In genomic region chr7:41816111-41816510, GRCh38 we compare ENCODE assay signal across 12 cellular contexts.
A peak's percentile ranks its signal among the peaks of the same experiment; 100 is the strongest.
DNase-seq lines count a peak whose midpoint lies in the region; ATAC-seq, FAIRE-seq and TF ChIP-seq lines count a peak whose summit lies in the region.
"Had no signal": no experiment of that assay in that cellular context is flagged by ENCODE, and none has a peak within 500 bp of the region (broad histone marks: within the 10 kb centered on the region; RNA-seq: fewer than 3 reads in every experiment).

No MANE protein-coding gene starts in this region.

- H3K4me1 Mint-ChIP-seq in natural killer cell, result peaks cover 35 to 36% of the 10 kb centered on the region in 2 donors
- H3K4me1 Mint-ChIP-seq: nephron had no signal

- intact Hi-C loops in natural killer cell (cut with micrococcal nuclease), result no loop called here
- intact Hi-C loops in upper lobe of right lung (cut with DNase I), result no loop called here

- no peaks in the 10 kb centered on the region for H3K4me1 ChIP-seq in upper lobe of right lung

- ATAC-seq in HG02759 (IDR thresholded peaks at IDR 0.05; ENCODE audit: unreplicated experiment) (peak; percentile 68), natural killer cell (peak; percentile 64 to 83 (median 73)), upper lobe of right lung (no peak)

- H3K4me3 Mint-ChIP-seq in natural killer cell, result peak overlapping the region; percentile 36
- H3K4me3 Mint-ChIP-seq: nephron had no signal

- peak overlapping the region; percentile 52 to 77 for H3K27ac Mint-ChIP-seq in natural killer cell
- H3K27ac Mint-ChIP-seq: nephron had no signal

- no peaks in the 10 kb centered on the region for H3K36me3 Mint-ChIP-seq in natural killer cell

- TF ChIP-seq CTCF in natural killer cell (IDR thresholded peaks at IDR 0.05), result no peak
- no peak for TF ChIP-seq CTCF in upper lobe of right lung (IDR thresholded peaks at IDR 0.05)

- no peaks in the 10 kb centered on the region for H3K36me3 ChIP-seq in upper lobe of right lung

- no peaks in the 10 kb centered on the region for H3K27me3 ChIP-seq in upper lobe of right lung

- H3K9me3 ChIP-seq in upper lobe of right lung, result no peaks in the 10 kb centered on the region

- H3K9me3 Mint-ChIP-seq in natural killer cell, result no peaks in the 10 kb centered on the region

- H3K27ac ChIP-seq in upper lobe of right lung, result no peak overlapping the region

- FAIRE-seq in RCC 7860 (lab: Jason Lieb, UNC), result peak; percentile 52

- H3K4me3 ChIP-seq in upper lobe of right lung, result no peak overlapping the region

- no peaks in the 10 kb centered on the region for H3K27me3 Mint-ChIP-seq in natural killer cell (ENCODE audit: low read depth in 2 of 2)

- peak; percentile 41 for DNase-seq in SIG-M5 treated with dmso at 0.1 percent for 504 hours (lab: John Stamatoyannopoulos, UW; ENCODE audit: unreplicated experiment)
- DNase-seq in SIG-M5 (lab: John Stamatoyannopoulos, UW), result no peak
- DNase-seq in RCC 7860 (ENCODE audit: low spot score), result no peak
- DNase-seq in natural killer cell, result no peak
- DNase-seq in upper lobe of right lung, result no peak
- no peak for DNase-seq in NAMALWA (ENCODE audit: low spot score)
- DNase-seq in OCI-M1 (lab: John Stamatoyannopoulos, UW), result no peak
- DNase-seq: 8988T; activated CD4-positive, alpha-beta T cell treated with anti-CD3 and anti-CD28 coated beads for 4 hours; NCI-H510A treated with DMSO at 0.1 percent for 48 hours had no signal
